16 cellular contexts compared by ENCODE assay signal in the genomic region with DNA sequence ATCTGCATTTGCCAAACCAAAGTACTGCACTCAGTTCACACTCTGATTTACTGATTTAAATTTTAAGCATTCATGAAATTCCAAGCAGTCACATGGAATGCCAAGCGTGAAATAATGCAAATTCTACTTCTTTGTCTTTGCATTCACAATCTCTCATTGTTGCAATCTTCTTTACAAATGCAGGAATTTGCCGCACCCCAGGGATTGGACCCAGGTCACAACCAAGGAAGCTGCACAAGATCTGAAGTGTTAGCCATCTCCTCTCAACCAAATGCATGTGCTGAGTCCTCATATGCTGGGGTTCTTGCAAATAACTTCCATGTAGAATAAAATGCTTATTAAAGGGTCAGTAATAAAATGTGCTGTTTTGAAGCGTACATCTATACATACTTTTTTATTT.
A peak's percentile ranks its signal among the peaks of the same experiment; 100 is the strongest.
DNase-seq lines count a peak whose midpoint lies in the region; ATAC-seq and TF ChIP-seq lines count a peak whose summit lies in the region.
"Had no signal": no experiment of that assay in that cellular context is flagged by ENCODE, and none has a peak within 500 bp of the region (broad histone marks: within the 10 kb centered on the region; RNA-seq: fewer than 3 reads in every experiment).

No MANE protein-coding gene starts in this region.

- H3K9me3 ChIP-seq in HUES48 (ENCODE audit: control insufficient read depth, insufficient read depth, low read length) (no peaks in the 10 kb centered on the region; the same call in 1 of the 2 replicates), ectodermal cell (ENCODE audit: control insufficient read depth, low read length) (no peaks in the 10 kb centered on the region), iPS-20b (ENCODE audit: insufficient read depth, low read depth, low read length) (no peaks in the 10 kb centered on the region), trophoblast cell (ENCODE audit: insufficient read depth, low read depth, low read length) (no peaks in the 10 kb centered on the region)

- H4K8ac ChIP-seq in trophoblast cell (ENCODE audit: low read depth, low read length) = no peak overlapping the region

- no peak overlapping the region for H3K27ac Mint-ChIP-seq in activated T-helper 2 cell treated with anti-CD3 and anti-CD28 coated beads, Interferon-gamma antibody, Interleukin-2, Interleukin-4, amounts not matched to agents 10 μg/mL and 5 μg/mL and 100 μg/mL, durations not matched to agents 14 hours and 24 hours and 36 hours
- H3K27ac Mint-ChIP-seq: B cell; CD4-positive, alpha-beta T cell had no signal

- no peaks in the 10 kb centered on the region for H3K9me3 Mint-ChIP-seq in activated T-helper 2 cell treated with anti-CD3 and anti-CD28 coated beads, Interferon-gamma antibody, Interleukin-2, Interleukin-4, amounts not matched to agents 10 μg/mL and 5 μg/mL and 100 μg/mL, durations not matched to agents 14 hours and 24 hours and 36 hours
- H3K9me3 Mint-ChIP-seq: CD4-positive, alpha-beta T cell had no signal

- H3K9ac ChIP-seq in HUES48 (ENCODE audit: low read depth, low read length) (peak overlapping the region; percentile 71), iPS-20b (ENCODE audit: low read depth, low read length) (peak overlapping the region; percentile 65), trophoblast cell (ENCODE audit: low read length) (no peak overlapping the region)

- no peak for TF ChIP-seq CTCF in GM10266 (IDR thresholded peaks at IDR 0.05; ENCODE audit: control insufficient read depth, insufficient read depth, low read depth, missing control alignments)

- WGBS in ectodermal cell, 2 experiments = 0 to 3% methylated on average over 3 of the region's 3 CpGs
- no CpG with 5 or more reads among the region's 3 CpGs for WGBS in trophoblast cell (ENCODE audit: extremely low coverage, insufficient coverage, insufficient read length)

- H3K18ac ChIP-seq in trophoblast cell (ENCODE audit: low read length) = no peak overlapping the region

- no peak overlapping the region for H2BK120ac ChIP-seq in trophoblast cell (ENCODE audit: insufficient read depth, low read length, poor library complexity)

- no peak overlapping the region for H3K4me2 ChIP-seq in trophoblast cell (ENCODE audit: low read length)

- H3K14ac ChIP-seq in trophoblast cell (ENCODE audit: low read length) = no peak overlapping the region

- H2BK5ac ChIP-seq in trophoblast cell (ENCODE audit: low read depth, low read length, poor library complexity) = no peak overlapping the region

- H3K4me3 ChIP-seq in HUES48 (ENCODE audit: low read depth, low read length) (peak overlapping the region; percentile 25; the same call in 1 of the 2 replicates), ectodermal cell (ENCODE audit: insufficient read depth, low read depth, low read length) (no peak overlapping the region), iPS-20b (ENCODE audit: low read length) (peak overlapping the region; percentile 48; the same call in 1 of the 2 replicates), trophoblast cell (ENCODE audit: low read depth, low read length) (no peak overlapping the region)

- no peak overlapping the region for H2AFZ ChIP-seq in trophoblast cell (ENCODE audit: insufficient read depth, low read length, poor library complexity)

- H3K36me3 Mint-ChIP-seq in activated T-helper 2 cell treated with anti-CD3 and anti-CD28 coated beads, Interferon-gamma antibody, Interleukin-2, Interleukin-4, amounts not matched to agents 10 μg/mL and 5 μg/mL and 100 μg/mL, durations not matched to agents 14 hours and 24 hours and 36 hours (ENCODE audit: low read depth) = no peaks in the 10 kb centered on the region

- H2BK12ac ChIP-seq in trophoblast cell (ENCODE audit: low read length) = no peak overlapping the region

- no peaks in the 10 kb centered on the region for H3K79me2 ChIP-seq in trophoblast cell (ENCODE audit: control insufficient read depth, insufficient read depth, low read length, poor library complexity)

- H3K79me1 ChIP-seq in trophoblast cell (ENCODE audit: low read length) = no peaks in the 10 kb centered on the region

- ATAC-seq in GM21825 (IDR thresholded peaks at IDR 0.05; ENCODE audit: unreplicated experiment) = no peak
- ATAC-seq: PC-3 had no signal

- intact Hi-C loops in activated T-helper 2 cell treated with anti-CD3 and anti-CD28 coated beads, Interferon-gamma antibody, Interleukin-2, Interleukin-4, amounts not matched to agents 10 μg/mL and 5 μg/mL and 100 μg/mL, durations not matched to agents 14 hours and 24 hours and 36 hours (cut with micrococcal nuclease) = no loop called here

- peaks cover 4% of the 10 kb centered on the region for H3K27me3 Mint-ChIP-seq in activated T-helper 2 cell treated with anti-CD3 and anti-CD28 coated beads, Interferon-gamma antibody, Interleukin-2, Interleukin-4, amounts not matched to agents 10 μg/mL and 5 μg/mL and 100 μg/mL, durations not matched to agents 14 hours and 24 hours and 36 hours (ENCODE audit: low read depth)

- H3K4me1 ChIP-seq in HUES48 (ENCODE audit: control insufficient read depth, insufficient read depth, low read length) (peaks cover 20% of the 10 kb centered on the region), ectodermal cell (ENCODE audit: control insufficient read depth, insufficient read depth, low read length) (peaks cover 29% of the 10 kb centered on the region), iPS-20b (ENCODE audit: insufficient read depth, low read length) (peaks cover 33% of the 10 kb centered on the region; the same call in 1 of the 2 replicates), trophoblast cell (ENCODE audit: control insufficient read depth in 1 of 2, insufficient read depth in 2 of 2, low read length in 2 of 2) (peaks cover 0 to 2% of the 10 kb centered on the region in 2 experiments)

- H3K4me3 Mint-ChIP-seq in activated T-helper 2 cell treated with anti-CD3 and anti-CD28 coated beads, Interferon-gamma antibody, Interleukin-2, Interleukin-4, amounts not matched to agents 10 μg/mL and 5 μg/mL and 100 μg/mL, durations not matched to agents 14 hours and 24 hours and 36 hours (ENCODE audit: low read depth) = no peak overlapping the region
- H3K4me3 Mint-ChIP-seq: B cell; CD4-positive, alpha-beta T cell had no signal

- H3K36me3 ChIP-seq in HUES48 (ENCODE audit: control insufficient read depth, insufficient read depth, low read length) (no peaks in the 10 kb centered on the region), ectodermal cell (ENCODE audit: control insufficient read depth, insufficient read depth, low read length) (no peaks in the 10 kb centered on the region), iPS-20b (ENCODE audit: insufficient read depth, low read depth, low read length) (no peaks in the 10 kb centered on the region), trophoblast cell (ENCODE audit: control insufficient read depth in 1 of 2, insufficient read depth in 2 of 2, low read length in 2 of 2) (no peaks in the 10 kb centered on the region)

- H4K91ac ChIP-seq in trophoblast cell (ENCODE audit: low read depth, low read length) = no peak overlapping the region

- no peak overlapping the region for H2AK5ac ChIP-seq in trophoblast cell (ENCODE audit: low read length)

- H3K4ac ChIP-seq in trophoblast cell (ENCODE audit: low read depth, low read length) = no peak overlapping the region

- H3K4me1 Mint-ChIP-seq in activated T-helper 2 cell treated with anti-CD3 and anti-CD28 coated beads, Interferon-gamma antibody, Interleukin-2, Interleukin-4, amounts not matched to agents 10 μg/mL and 5 μg/mL and 100 μg/mL, durations not matched to agents 14 hours and 24 hours and 36 hours (ENCODE audit: low read depth) = no peaks in the 10 kb centered on the region
- H3K4me1 Mint-ChIP-seq: B cell had no signal

- no peaks in the 10 kb centered on the region for H3K27me3 ChIP-seq in HUES48 (ENCODE audit: control insufficient read depth, insufficient read depth, low read length)
- no peaks in the 10 kb centered on the region for H3K27me3 ChIP-seq in ectodermal cell (ENCODE audit: control insufficient read depth, insufficient read depth, low read length, poor library complexity, severe bottlenecking)
- no peaks in the 10 kb centered on the region for H3K27me3 ChIP-seq in iPS-20b (ENCODE audit: insufficient read depth, low read length)
- no peaks in the 10 kb centered on the region for H3K27me3 ChIP-seq in trophoblast cell (ENCODE audit: insufficient read depth, low read length)

- no peak overlapping the region for H3K23ac ChIP-seq in trophoblast cell (ENCODE audit: low read length)

- H4K12ac ChIP-seq in trophoblast cell (ENCODE audit: low read depth, low read length) = no peak overlapping the region

- DNase-seq in trophoblast cell (peak; percentile 6 to 61), GM10266 (ENCODE audit: extremely low spot score) (no peak), mesenteric fat pad (ENCODE audit: low spot score) (no peak)
- DNase-seq in activated T-helper 2 cell treated with anti-CD3 and anti-CD28 coated beads, Interferon-gamma antibody, Interleukin-2, Interleukin-4, amounts not matched to agents 10 μg/mL and 5 μg/mL and 100 μg/mL, durations not matched to agents 14 hours and 24 hours and 36 hours (ENCODE audit: low spot score) = no peak
- DNase-seq: CD4-positive, alpha-beta T cell; MV-4-11; NCI-H1436; NCI-H2081 treated with DMSO at 0.1 percent for 48 hours; NCI-H345; NCI-H526 treated with DMSO at 0.1 percent for 48 hours; PC-3 had no signal

- H3K27ac ChIP-seq in HUES48 (ENCODE audit: low read depth, low read length) (peak overlapping the region; percentile 97), ectodermal cell (ENCODE audit: insufficient read depth, low read depth, low read length, poor library complexity, severe bottlenecking) (peak overlapping the region; percentile 81), iPS-20b (ENCODE audit: low read length) (peak overlapping the region; percentile 78), trophoblast cell (ENCODE audit: low read depth, low read length) (no peak overlapping the region)

Comparison
In these comparisons a context has a peak if more than half of its experiments do, and no peak if none do; other contexts are left out.
1. H3K4me3 ChIP-seq: peak in HUES48 (single experiment) and iPS-20b (single experiment); none in ectodermal cell (single experiment) and trophoblast cell (single experiment).
2. DNase-seq: peak in trophoblast cell (2 of 2); none in GM10266 (single experiment), activated T-helper 2 cell treated with anti-CD3 and anti-CD28 coated beads, Interferon-gamma antibody, Interleukin-2, Interleukin-4, amounts not matched to agents 10 μg/mL and 5 μg/mL and 100 μg/mL, durations not matched to agents 14 hours and 24 hours and 36 hours (single experiment) and mesenteric fat pad (single experiment).